Comparison of ENCODE assay signal across 1 cellular context in genomic region chr1:6424619-6425593, GRCh38.
TF ChIP-seq lines count a peak whose summit lies in the region.

A gene with protein sequence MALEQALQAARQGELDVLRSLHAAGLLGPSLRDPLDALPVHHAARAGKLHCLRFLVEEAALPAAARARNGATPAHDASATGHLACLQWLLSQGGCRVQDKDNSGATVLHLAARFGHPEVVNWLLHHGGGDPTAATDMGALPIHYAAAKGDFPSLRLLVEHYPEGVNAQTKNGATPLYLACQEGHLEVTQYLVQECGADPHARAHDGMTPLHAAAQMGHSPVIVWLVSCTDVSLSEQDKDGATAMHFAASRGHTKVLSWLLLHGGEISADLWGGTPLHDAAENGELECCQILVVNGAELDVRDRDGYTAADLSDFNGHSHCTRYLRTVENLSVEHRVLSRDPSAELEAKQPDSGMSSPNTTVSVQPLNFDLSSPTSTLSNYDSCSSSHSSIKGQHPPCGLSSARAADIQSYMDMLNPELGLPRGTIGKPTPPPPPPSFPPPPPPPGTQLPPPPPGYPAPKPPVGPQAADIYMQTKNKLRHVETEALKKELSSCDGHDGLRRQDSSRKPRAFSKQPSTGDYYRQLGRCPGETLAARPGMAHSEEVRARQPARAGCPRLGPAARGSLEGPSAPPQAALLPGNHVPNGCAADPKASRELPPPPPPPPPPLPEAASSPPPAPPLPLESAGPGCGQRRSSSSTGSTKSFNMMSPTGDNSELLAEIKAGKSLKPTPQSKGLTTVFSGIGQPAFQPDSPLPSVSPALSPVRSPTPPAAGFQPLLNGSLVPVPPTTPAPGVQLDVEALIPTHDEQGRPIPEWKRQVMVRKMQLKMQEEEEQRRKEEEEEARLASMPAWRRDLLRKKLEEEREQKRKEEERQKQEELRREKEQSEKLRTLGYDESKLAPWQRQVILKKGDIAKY (plus strand): TSS chr1:6424776. CDS start chr1:6424956, 180 bp downstream.

TF ChIP-seq in GM12878, 131 proteins besides CTCF, POLR2A, EP300 and RAD21:
- TF ChIP-seq PAX5 (IDR thresholded peaks at IDR 0.05; ENCODE audit: borderline replicate concordance, low read depth, low read length) (0 out of 2 replicates have a peak, but pooled peaks have one; percentile 13), IKZF1 (conservative IDR thresholded peaks at IDR 0.05) (peak; percentile 89), GATAD2B (conservative IDR thresholded peaks at IDR 0.05; ENCODE audit: low read depth) (peak; percentile 59), MYC (IDR thresholded peaks at IDR 0.05; ENCODE audit: insufficient read depth, insufficient read length, insufficient replicate concordance, low read length, severe bottlenecking) (no peak), SMARCA5 (IDR thresholded peaks at IDR 0.05) (peak; percentile 40; the same call in 1 of the 2 replicates), NKRF (conservative IDR thresholded peaks at IDR 0.05) (no peak), NR2F1 (conservative IDR thresholded peaks at IDR 0.05) (peak; percentile 30; the same call in 1 of the 2 replicates), DPF2 (IDR thresholded peaks at IDR 0.05) (peak; percentile 59; the same call in 1 of the 2 replicates), PKNOX1 (IDR thresholded peaks at IDR 0.05) (no peak), BHLHE40 (IDR thresholded peaks at IDR 0.05; ENCODE audit: borderline replicate concordance in 1 of 2, low read depth in 2 of 2, low read length in 1 of 2) (peak in 1 of 2 experiments; percentile 77; a peak in 2 of 4 replicates), TCF12 (IDR thresholded peaks at IDR 0.05; ENCODE audit: low read depth, low read length) (no peak), LARP7 (IDR thresholded peaks at IDR 0.05) (peak; percentile 57), CEBPB (IDR thresholded peaks at IDR 0.05; ENCODE audit: borderline replicate concordance in 1 of 2, low read depth in 2 of 2, low read length in 2 of 2) (no peak), MEF2B (IDR thresholded peaks at IDR 0.05; ENCODE audit: partially characterized antibody, poor library complexity, severe bottlenecking) (no peak), HCFC1 (IDR thresholded peaks at IDR 0.05; ENCODE audit: low read length) (no peak), CBX3 (IDR thresholded peaks at IDR 0.05; ENCODE audit: borderline replicate concordance, low read depth) (no peak), SKIL (IDR thresholded peaks at IDR 0.05; ENCODE audit: low read depth, poor library complexity, severe bottlenecking) (no peak)
- TF ChIP-seq, protein P1, sequence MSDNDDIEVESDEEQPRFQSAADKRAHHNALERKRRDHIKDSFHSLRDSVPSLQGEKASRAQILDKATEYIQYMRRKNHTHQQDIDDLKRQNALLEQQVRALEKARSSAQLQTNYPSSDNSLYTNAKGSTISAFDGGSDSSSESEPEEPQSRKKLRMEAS (IDR thresholded peaks at IDR 0.05; ENCODE audit: low read depth, low read length), result no peak
- TF ChIP-seq, protein P2, sequence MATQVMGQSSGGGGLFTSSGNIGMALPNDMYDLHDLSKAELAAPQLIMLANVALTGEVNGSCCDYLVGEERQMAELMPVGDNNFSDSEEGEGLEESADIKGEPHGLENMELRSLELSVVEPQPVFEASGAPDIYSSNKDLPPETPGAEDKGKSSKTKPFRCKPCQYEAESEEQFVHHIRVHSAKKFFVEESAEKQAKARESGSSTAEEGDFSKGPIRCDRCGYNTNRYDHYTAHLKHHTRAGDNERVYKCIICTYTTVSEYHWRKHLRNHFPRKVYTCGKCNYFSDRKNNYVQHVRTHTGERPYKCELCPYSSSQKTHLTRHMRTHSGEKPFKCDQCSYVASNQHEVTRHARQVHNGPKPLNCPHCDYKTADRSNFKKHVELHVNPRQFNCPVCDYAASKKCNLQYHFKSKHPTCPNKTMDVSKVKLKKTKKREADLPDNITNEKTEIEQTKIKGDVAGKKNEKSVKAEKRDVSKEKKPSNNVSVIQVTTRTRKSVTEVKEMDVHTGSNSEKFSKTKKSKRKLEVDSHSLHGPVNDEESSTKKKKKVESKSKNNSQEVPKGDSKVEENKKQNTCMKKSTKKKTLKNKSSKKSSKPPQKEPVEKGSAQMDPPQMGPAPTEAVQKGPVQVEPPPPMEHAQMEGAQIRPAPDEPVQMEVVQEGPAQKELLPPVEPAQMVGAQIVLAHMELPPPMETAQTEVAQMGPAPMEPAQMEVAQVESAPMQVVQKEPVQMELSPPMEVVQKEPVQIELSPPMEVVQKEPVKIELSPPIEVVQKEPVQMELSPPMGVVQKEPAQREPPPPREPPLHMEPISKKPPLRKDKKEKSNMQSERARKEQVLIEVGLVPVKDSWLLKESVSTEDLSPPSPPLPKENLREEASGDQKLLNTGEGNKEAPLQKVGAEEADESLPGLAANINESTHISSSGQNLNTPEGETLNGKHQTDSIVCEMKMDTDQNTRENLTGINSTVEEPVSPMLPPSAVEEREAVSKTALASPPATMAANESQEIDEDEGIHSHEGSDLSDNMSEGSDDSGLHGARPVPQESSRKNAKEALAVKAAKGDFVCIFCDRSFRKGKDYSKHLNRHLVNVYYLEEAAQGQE (IDR thresholded peaks at IDR 0.05; ENCODE audit: low read depth, low read length), result no peak
- TF ChIP-seq, protein P3, sequence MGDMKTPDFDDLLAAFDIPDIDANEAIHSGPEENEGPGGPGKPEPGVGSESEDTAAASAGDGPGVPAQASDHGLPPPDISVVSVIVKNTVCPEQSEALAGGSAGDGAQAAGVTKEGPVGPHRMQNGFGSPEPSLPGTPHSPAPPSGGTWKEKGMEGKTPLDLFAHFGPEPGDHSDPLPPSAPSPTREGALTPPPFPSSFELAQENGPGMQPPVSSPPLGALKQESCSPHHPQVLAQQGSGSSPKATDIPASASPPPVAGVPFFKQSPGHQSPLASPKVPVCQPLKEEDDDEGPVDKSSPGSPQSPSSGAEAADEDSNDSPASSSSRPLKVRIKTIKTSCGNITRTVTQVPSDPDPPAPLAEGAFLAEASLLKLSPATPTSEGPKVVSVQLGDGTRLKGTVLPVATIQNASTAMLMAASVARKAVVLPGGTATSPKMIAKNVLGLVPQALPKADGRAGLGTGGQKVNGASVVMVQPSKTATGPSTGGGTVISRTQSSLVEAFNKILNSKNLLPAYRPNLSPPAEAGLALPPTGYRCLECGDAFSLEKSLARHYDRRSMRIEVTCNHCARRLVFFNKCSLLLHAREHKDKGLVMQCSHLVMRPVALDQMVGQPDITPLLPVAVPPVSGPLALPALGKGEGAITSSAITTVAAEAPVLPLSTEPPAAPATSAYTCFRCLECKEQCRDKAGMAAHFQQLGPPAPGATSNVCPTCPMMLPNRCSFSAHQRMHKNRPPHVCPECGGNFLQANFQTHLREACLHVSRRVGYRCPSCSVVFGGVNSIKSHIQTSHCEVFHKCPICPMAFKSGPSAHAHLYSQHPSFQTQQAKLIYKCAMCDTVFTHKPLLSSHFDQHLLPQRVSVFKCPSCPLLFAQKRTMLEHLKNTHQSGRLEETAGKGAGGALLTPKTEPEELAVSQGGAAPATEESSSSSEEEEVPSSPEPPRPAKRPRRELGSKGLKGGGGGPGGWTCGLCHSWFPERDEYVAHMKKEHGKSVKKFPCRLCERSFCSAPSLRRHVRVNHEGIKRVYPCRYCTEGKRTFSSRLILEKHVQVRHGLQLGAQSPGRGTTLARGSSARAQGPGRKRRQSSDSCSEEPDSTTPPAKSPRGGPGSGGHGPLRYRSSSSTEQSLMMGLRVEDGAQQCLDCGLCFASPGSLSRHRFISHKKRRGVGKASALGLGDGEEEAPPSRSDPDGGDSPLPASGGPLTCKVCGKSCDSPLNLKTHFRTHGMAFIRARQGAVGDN (IDR thresholded peaks at IDR 0.05), result 0 out of 2 replicates have a peak, but pooled peaks have one; percentile 17
- TF ChIP-seq, protein P4, sequence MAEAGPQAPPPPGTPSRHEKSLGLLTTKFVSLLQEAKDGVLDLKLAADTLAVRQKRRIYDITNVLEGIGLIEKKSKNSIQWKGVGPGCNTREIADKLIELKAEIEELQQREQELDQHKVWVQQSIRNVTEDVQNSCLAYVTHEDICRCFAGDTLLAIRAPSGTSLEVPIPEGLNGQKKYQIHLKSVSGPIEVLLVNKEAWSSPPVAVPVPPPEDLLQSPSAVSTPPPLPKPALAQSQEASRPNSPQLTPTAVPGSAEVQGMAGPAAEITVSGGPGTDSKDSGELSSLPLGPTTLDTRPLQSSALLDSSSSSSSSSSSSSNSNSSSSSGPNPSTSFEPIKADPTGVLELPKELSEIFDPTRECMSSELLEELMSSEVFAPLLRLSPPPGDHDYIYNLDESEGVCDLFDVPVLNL (IDR thresholded peaks at IDR 0.05; ENCODE audit: low read depth, low read length), result no peak
- TF ChIP-seq, protein P5, sequence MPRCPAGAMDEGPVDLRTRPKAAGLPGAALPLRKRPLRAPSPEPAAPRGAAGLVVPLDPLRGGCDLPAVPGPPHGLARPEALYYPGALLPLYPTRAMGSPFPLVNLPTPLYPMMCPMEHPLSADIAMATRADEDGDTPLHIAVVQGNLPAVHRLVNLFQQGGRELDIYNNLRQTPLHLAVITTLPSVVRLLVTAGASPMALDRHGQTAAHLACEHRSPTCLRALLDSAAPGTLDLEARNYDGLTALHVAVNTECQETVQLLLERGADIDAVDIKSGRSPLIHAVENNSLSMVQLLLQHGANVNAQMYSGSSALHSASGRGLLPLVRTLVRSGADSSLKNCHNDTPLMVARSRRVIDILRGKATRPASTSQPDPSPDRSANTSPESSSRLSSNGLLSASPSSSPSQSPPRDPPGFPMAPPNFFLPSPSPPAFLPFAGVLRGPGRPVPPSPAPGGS (IDR thresholded peaks at IDR 0.05; ENCODE audit: borderline replicate concordance, insufficient read depth, low read depth, low read length, poor library complexity, severe bottlenecking), result no peak
TF ChIP-seq in GM12878: peak in this region for 9.
